ENCODE assay signal across 1 cellular context in the genomic region with DNA sequence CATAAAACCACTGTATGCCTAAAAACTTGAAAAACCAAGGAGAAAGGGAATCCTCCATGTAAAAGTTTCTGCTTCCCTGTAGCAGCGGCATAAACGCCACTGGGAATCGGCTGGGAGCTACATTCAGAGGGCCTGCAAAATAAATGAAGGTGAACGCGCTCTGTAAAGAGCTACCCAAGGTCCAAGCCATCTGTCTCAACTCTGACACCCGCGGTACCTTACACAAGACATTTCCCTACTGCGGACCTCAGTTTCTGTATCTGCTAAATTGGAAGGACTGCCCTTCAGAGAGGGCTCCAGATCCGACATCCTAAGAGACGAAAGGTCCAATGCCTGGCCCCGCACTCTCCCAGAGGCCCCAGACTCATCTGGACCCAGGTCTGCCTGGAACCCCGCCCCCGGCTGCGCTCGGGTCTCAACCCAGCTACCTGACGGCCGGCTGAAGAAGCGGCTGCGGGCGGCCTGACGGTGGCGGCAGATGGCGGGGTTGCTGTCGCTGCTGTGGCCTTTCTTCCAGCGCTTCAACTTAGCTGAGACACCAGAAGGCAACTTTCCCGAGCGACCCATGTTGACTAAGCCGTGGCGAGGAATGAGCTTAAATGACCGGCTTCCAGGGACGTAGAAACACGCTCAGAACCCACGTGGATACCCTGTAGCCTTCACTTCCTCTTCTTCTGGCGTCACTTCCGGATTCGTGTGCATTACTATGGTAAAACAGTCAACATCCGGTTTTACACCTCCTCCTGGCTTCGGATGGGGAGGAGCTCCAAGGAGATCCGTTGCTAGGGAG.
TF ChIP-seq lines count a peak whose summit lies in the region.

A gene with protein sequence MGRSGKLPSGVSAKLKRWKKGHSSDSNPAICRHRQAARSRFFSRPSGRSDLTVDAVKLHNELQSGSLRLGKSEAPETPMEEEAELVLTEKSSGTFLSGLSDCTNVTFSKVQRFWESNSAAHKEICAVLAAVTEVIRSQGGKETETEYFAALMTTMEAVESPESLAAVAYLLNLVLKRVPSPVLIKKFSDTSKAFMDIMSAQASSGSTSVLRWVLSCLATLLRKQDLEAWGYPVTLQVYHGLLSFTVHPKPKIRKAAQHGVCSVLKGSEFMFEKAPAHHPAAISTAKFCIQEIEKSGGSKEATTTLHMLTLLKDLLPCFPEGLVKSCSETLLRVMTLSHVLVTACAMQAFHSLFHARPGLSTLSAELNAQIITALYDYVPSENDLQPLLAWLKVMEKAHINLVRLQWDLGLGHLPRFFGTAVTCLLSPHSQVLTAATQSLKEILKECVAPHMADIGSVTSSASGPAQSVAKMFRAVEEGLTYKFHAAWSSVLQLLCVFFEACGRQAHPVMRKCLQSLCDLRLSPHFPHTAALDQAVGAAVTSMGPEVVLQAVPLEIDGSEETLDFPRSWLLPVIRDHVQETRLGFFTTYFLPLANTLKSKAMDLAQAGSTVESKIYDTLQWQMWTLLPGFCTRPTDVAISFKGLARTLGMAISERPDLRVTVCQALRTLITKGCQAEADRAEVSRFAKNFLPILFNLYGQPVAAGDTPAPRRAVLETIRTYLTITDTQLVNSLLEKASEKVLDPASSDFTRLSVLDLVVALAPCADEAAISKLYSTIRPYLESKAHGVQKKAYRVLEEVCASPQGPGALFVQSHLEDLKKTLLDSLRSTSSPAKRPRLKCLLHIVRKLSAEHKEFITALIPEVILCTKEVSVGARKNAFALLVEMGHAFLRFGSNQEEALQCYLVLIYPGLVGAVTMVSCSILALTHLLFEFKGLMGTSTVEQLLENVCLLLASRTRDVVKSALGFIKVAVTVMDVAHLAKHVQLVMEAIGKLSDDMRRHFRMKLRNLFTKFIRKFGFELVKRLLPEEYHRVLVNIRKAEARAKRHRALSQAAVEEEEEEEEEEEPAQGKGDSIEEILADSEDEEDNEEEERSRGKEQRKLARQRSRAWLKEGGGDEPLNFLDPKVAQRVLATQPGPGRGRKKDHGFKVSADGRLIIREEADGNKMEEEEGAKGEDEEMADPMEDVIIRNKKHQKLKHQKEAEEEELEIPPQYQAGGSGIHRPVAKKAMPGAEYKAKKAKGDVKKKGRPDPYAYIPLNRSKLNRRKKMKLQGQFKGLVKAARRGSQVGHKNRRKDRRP (N-terminal part only) (minus strand): TSS at position 676 of the 790 bp plus-strand sequence. CDS start 109 bp downstream, at position 567.

TF ChIP-seq in GM12878, 131 proteins besides CTCF, POLR2A, EP300 and RAD21 (continued from another document and continues in another):
- TF ChIP-seq, protein P1, sequence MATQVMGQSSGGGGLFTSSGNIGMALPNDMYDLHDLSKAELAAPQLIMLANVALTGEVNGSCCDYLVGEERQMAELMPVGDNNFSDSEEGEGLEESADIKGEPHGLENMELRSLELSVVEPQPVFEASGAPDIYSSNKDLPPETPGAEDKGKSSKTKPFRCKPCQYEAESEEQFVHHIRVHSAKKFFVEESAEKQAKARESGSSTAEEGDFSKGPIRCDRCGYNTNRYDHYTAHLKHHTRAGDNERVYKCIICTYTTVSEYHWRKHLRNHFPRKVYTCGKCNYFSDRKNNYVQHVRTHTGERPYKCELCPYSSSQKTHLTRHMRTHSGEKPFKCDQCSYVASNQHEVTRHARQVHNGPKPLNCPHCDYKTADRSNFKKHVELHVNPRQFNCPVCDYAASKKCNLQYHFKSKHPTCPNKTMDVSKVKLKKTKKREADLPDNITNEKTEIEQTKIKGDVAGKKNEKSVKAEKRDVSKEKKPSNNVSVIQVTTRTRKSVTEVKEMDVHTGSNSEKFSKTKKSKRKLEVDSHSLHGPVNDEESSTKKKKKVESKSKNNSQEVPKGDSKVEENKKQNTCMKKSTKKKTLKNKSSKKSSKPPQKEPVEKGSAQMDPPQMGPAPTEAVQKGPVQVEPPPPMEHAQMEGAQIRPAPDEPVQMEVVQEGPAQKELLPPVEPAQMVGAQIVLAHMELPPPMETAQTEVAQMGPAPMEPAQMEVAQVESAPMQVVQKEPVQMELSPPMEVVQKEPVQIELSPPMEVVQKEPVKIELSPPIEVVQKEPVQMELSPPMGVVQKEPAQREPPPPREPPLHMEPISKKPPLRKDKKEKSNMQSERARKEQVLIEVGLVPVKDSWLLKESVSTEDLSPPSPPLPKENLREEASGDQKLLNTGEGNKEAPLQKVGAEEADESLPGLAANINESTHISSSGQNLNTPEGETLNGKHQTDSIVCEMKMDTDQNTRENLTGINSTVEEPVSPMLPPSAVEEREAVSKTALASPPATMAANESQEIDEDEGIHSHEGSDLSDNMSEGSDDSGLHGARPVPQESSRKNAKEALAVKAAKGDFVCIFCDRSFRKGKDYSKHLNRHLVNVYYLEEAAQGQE (IDR thresholded peaks at IDR 0.05; ENCODE audit: low read depth, low read length): no peak
- TF ChIP-seq RFX5 (IDR thresholded peaks at IDR 0.05; ENCODE audit: low read depth, low read length) (peak; percentile 47; the same call in 1 of the 2 replicates), NR2C2 (IDR thresholded peaks at IDR 0.05; ENCODE audit: borderline replicate concordance, control insufficient read depth, insufficient read length, low read depth) (no peak), ZNF217 (IDR thresholded peaks at IDR 0.05) (no peak), CBX3 (IDR thresholded peaks at IDR 0.05; ENCODE audit: borderline replicate concordance, low read depth) (no peak), MEF2A (IDR thresholded peaks at IDR 0.05; ENCODE audit: insufficient read depth, low read depth, low read length) (0 out of 2 replicates have a peak, but pooled peaks have one; percentile 20), SRF (IDR thresholded peaks at IDR 0.05; ENCODE audit: low read depth in 2 of 2, low read length in 2 of 2) (no peak), SUPT20H (IDR thresholded peaks at IDR 0.05; ENCODE audit: borderline replicate concordance, control insufficient read depth, low read depth, low read length) (no peak), EZH2 (IDR thresholded peaks at IDR 0.05; ENCODE audit: borderline replicate concordance, control insufficient read depth, low read depth, low read length) (no peak), SPI1 (IDR thresholded peaks at IDR 0.05; ENCODE audit: borderline replicate concordance, insufficient read depth, low read depth, low read length) (peak; percentile 91), YY1 (IDR thresholded peaks at IDR 0.05; ENCODE audit: low read depth, low read length) (0 out of 2 replicates have a peak, but pooled peaks have one; percentile 36), SMAD5 (IDR thresholded peaks at IDR 0.05; ENCODE audit: low read depth) (0 out of 2 replicates have a peak, but pooled peaks have one; percentile 59), CBX5 (IDR thresholded peaks at IDR 0.05; ENCODE audit: low read depth) (no peak), POU2F2 (IDR thresholded peaks at IDR 0.05; ENCODE audit: borderline replicate concordance, low read depth, low read length) (no peak), KAT2A (conservative IDR thresholded peaks at IDR 0.05; ENCODE audit: control insufficient read depth, low read depth, low read length) (no peak), SIN3A (IDR thresholded peaks at IDR 0.05; ENCODE audit: low read depth, low read length) (peak; percentile 98), HCFC1 (IDR thresholded peaks at IDR 0.05; ENCODE audit: low read length) (peak; percentile 39; the same call in 1 of the 2 replicates), STAT1 (conservative IDR thresholded peaks at IDR 0.05) (no peak), ATF7 (IDR thresholded peaks at IDR 0.05; ENCODE audit: low read depth) (peak; percentile 59; the same call in 1 of the 2 replicates), TCF7 (IDR thresholded peaks at IDR 0.05; ENCODE audit: borderline replicate concordance) (no peak), POLR2AphosphoS2 (IDR thresholded peaks at IDR 0.05; ENCODE audit: low read depth, low read length) (no peak), NBN (IDR thresholded peaks at IDR 0.05) (peak; percentile 84; the same call in 1 of the 2 replicates)
- TF ChIP-seq, protein P2, sequence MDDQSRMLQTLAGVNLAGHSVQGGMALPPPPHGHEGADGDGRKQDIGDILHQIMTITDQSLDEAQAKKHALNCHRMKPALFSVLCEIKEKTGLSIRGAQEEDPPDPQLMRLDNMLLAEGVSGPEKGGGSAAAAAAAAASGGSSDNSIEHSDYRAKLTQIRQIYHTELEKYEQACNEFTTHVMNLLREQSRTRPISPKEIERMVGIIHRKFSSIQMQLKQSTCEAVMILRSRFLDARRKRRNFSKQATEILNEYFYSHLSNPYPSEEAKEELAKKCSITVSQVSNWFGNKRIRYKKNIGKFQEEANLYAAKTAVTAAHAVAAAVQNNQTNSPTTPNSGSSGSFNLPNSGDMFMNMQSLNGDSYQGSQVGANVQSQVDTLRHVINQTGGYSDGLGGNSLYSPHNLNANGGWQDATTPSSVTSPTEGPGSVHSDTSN (IDR thresholded peaks at IDR 0.05; ENCODE audit: insufficient replicate concordance, low read depth, low read length): no peak
- TF ChIP-seq, protein P3, sequence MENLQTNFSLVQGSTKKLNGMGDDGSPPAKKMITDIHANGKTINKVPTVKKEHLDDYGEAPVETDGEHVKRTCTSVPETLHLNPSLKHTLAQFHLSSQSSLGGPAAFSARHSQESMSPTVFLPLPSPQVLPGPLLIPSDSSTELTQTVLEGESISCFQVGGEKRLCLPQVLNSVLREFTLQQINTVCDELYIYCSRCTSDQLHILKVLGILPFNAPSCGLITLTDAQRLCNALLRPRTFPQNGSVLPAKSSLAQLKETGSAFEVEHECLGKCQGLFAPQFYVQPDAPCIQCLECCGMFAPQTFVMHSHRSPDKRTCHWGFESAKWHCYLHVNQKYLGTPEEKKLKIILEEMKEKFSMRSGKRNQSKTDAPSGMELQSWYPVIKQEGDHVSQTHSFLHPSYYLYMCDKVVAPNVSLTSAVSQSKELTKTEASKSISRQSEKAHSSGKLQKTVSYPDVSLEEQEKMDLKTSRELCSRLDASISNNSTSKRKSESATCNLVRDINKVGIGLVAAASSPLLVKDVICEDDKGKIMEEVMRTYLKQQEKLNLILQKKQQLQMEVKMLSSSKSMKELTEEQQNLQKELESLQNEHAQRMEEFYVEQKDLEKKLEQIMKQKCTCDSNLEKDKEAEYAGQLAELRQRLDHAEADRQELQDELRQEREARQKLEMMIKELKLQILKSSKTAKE (IDR thresholded peaks at IDR 0.05; ENCODE audit: low read depth, poor library complexity, severe bottlenecking): no peak
- TF ChIP-seq, protein P4, sequence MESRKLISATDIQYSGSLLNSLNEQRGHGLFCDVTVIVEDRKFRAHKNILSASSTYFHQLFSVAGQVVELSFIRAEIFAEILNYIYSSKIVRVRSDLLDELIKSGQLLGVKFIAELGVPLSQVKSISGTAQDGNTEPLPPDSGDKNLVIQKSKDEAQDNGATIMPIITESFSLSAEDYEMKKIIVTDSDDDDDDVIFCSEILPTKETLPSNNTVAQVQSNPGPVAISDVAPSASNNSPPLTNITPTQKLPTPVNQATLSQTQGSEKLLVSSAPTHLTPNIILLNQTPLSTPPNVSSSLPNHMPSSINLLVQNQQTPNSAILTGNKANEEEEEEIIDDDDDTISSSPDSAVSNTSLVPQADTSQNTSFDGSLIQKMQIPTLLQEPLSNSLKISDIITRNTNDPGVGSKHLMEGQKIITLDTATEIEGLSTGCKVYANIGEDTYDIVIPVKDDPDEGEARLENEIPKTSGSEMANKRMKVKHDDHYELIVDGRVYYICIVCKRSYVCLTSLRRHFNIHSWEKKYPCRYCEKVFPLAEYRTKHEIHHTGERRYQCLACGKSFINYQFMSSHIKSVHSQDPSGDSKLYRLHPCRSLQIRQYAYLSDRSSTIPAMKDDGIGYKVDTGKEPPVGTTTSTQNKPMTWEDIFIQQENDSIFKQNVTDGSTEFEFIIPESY (IDR thresholded peaks at IDR 0.05): no peak
- TF ChIP-seq, protein P5, sequence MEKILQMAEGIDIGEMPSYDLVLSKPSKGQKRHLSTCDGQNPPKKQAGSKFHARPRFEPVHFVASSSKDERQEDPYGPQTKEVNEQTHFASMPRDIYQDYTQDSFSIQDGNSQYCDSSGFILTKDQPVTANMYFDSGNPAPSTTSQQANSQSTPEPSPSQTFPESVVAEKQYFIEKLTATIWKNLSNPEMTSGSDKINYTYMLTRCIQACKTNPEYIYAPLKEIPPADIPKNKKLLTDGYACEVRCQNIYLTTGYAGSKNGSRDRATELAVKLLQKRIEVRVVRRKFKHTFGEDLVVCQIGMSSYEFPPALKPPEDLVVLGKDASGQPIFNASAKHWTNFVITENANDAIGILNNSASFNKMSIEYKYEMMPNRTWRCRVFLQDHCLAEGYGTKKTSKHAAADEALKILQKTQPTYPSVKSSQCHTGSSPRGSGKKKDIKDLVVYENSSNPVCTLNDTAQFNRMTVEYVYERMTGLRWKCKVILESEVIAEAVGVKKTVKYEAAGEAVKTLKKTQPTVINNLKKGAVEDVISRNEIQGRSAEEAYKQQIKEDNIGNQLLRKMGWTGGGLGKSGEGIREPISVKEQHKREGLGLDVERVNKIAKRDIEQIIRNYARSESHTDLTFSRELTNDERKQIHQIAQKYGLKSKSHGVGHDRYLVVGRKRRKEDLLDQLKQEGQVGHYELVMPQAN (conservative IDR thresholded peaks at IDR 0.05): peak; percentile 99
- TF ChIP-seq, protein P6, sequence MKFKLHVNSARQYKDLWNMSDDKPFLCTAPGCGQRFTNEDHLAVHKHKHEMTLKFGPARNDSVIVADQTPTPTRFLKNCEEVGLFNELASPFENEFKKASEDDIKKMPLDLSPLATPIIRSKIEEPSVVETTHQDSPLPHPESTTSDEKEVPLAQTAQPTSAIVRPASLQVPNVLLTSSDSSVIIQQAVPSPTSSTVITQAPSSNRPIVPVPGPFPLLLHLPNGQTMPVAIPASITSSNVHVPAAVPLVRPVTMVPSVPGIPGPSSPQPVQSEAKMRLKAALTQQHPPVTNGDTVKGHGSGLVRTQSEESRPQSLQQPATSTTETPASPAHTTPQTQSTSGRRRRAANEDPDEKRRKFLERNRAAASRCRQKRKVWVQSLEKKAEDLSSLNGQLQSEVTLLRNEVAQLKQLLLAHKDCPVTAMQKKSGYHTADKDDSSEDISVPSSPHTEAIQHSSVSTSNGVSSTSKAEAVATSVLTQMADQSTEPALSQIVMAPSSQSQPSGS (IDR thresholded peaks at IDR 0.05; ENCODE audit: low read length): no peak
- TF ChIP-seq, protein P7, sequence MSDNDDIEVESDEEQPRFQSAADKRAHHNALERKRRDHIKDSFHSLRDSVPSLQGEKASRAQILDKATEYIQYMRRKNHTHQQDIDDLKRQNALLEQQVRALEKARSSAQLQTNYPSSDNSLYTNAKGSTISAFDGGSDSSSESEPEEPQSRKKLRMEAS (IDR thresholded peaks at IDR 0.05; ENCODE audit: low read depth, low read length): peak; percentile 100
